12 cellular contexts compared by ENCODE assay signal in genomic region chr11:130144721-130145327, GRCh38. TPM values are rescaled to one million over a fixed set of nuclear protein-coding genes. Genes with fewer than 3 reads are reported as not detected.
A peak's percentile ranks its signal among the peaks of the same experiment; 100 is the strongest.
DNase-seq lines count a peak whose midpoint lies in the region; ATAC-seq and TF ChIP-seq lines count a peak whose summit lies in the region.
"Had no signal": no experiment of that assay in that cellular context is flagged by ENCODE, and none has a peak within 500 bp of the region (broad histone marks: within the 10 kb centered on the region; RNA-seq: fewer than 3 reads in every experiment).

No MANE protein-coding gene starts in this region.

- H3K27me3 Mint-ChIP-seq in CD14-positive monocyte (ENCODE audit: low read depth in 3 of 3) (peaks cover 0 to 2% (median 0%) of the 10 kb centered on the region in 3 donors), naive B cell (no peaks in the 10 kb centered on the region)
- H3K27me3 Mint-ChIP-seq: activated naive CD4-positive, alpha-beta T cell treated with anti-CD3 and anti-CD28 coated beads, Interleukin-2, amount 50 U/mL, for 24 hours had no signal

- no peaks in the 10 kb centered on the region for H3K27me3 ChIP-seq in dorsolateral prefrontal cortex
- H3K27me3 ChIP-seq in ascending aorta = no peaks in the 10 kb centered on the region
- H3K27me3 ChIP-seq: tibial artery had no signal

- peak overlapping the region; percentile 83 to 98 (median 95) for H3K27ac Mint-ChIP-seq in CD14-positive monocyte
- H3K27ac Mint-ChIP-seq in naive B cell = peak overlapping the region in 5 of 6 donors; percentile 52 to 90 (median 65)
- H3K27ac Mint-ChIP-seq: activated naive CD4-positive, alpha-beta T cell treated with anti-CD3 and anti-CD28 coated beads, Interleukin-2, amount 50 U/mL, for 24 hours had no signal

- H3K9me3 ChIP-seq in ascending aorta = no peaks in the 10 kb centered on the region
- H3K9me3 ChIP-seq: tibial artery had no signal

- H3K4me1 Mint-ChIP-seq in CD14-positive monocyte = peaks cover 47% of the 10 kb centered on the region
- H3K4me1 Mint-ChIP-seq in naive B cell = peaks cover 20 to 35% (median 28%) of the 10 kb centered on the region in 3 donors

- H3K36me3 Mint-ChIP-seq in CD14-positive monocyte (peaks cover 69 to 83% of the 10 kb centered on the region in 2 donors), naive B cell (peaks cover 6 to 16% of the 10 kb centered on the region in 2 donors)

- peak overlapping the region in 2 of 59 donors; percentile 6 to 23 for H3K4me3 ChIP-seq in dorsolateral prefrontal cortex
- no peak overlapping the region for H3K4me3 ChIP-seq in ascending aorta
- H3K4me3 ChIP-seq: tibial artery had no signal

- intact Hi-C loops in CD14-positive monocyte (cut with micrococcal nuclease) = no loop called here
- intact Hi-C loops in dorsolateral prefrontal cortex (cut with DNase I) = loop anchor here (5.0 kb wide), 3 partner anchors 73 to 223 kb away; partner anchors contain the start of gene APLP2 (in 1 of the 2)
- intact Hi-C loops in ascending aorta (cut with DNase I) = no loop called here

- TF ChIP-seq CTCF in CD14-positive monocyte (IDR thresholded peaks at IDR 0.05) (no peak), dorsolateral prefrontal cortex (IDR thresholded peaks at IDR 0.05 in 54 of 56, conservative IDR thresholded peaks at IDR 0.05 in 2 of 56; ENCODE audit: low read depth in 1 of 56, partially characterized antibody in 56 of 56) (no peak), ascending aorta (IDR thresholded peaks at IDR 0.05) (no peak)

- H3K4me3 Mint-ChIP-seq in CD14-positive monocyte (no peak overlapping the region), naive B cell (peak overlapping the region in 2 of 8 donors; percentile 3 to 52)
- H3K4me3 Mint-ChIP-seq: activated naive CD4-positive, alpha-beta T cell treated with anti-CD3 and anti-CD28 coated beads, Interleukin-2, amount 50 U/mL, for 24 hours had no signal

- no peak for DNase-seq in CD14-positive monocyte (ENCODE audit: low spot score)
- peak; percentile 26 for DNase-seq in NCI-H1092 (lab: John Stamatoyannopoulos, UW)
- DNase-seq in dorsolateral prefrontal cortex = no peak
- DNase-seq in naive B cell = no peak
- no peak for DNase-seq in ascending aorta (ENCODE audit: low spot score in 2 of 2)
- DNase-seq: NCI-H1930, occipital lobe had no signal

- peaks cover 35 to 53% of the 10 kb centered on the region in 2 donors for H3K36me3 ChIP-seq in ascending aorta

- H3K9me3 Mint-ChIP-seq in CD14-positive monocyte (no peaks in the 10 kb centered on the region), naive B cell (no peaks in the 10 kb centered on the region)
- H3K9me3 Mint-ChIP-seq: activated naive CD4-positive, alpha-beta T cell treated with anti-CD3 and anti-CD28 coated beads, Interleukin-2, amount 50 U/mL, for 24 hours had no signal

- no peak for ATAC-seq in naive B cell (ENCODE audit: low read depth in 2 of 2)
- no peak for ATAC-seq in HG02623 (IDR thresholded peaks at IDR 0.05; ENCODE audit: unreplicated experiment)
- ATAC-seq in HG02884 (IDR thresholded peaks at IDR 0.05; ENCODE audit: unreplicated experiment) = no peak
- ATAC-seq in GM18502 (IDR thresholded peaks at IDR 0.05; ENCODE audit: poor library complexity, unreplicated experiment) = no peak

- H3K4me1 ChIP-seq in ascending aorta = peaks cover 0 to 3% of the 10 kb centered on the region in 2 donors

- H3K27ac ChIP-seq in dorsolateral prefrontal cortex (peak overlapping the region in 55 of 59 donors; percentile 4 to 84 (median 59)), ascending aorta (no peak overlapping the region)
- H3K27ac ChIP-seq: tibial artery had no signal

RNA-seq across cellular contexts. Expression of gene ST14, which starts 14.8 kb away (rescaled TPM):
- polyA plus RNA-seq in CD14-positive monocyte (10 to 100 TPM; 13.3 to 23.6 TPM), naive B cell (ENCODE audit: low read depth in 6 of 6) (10 to 100 TPM; 13.4 to 38.8 (median 20.0) TPM)
- total RNA-seq in dorsolateral prefrontal cortex (1 to 10 TPM in 104 of 120 experiments, under 1 TPM in 16; 0.36 to 8.6 (median 1.7) TPM), ascending aorta (5.4 TPM)
- total RNA-seq: occipital lobe had no signal

Comparison
In these comparisons a context has a peak if more than half of its experiments do, and no peak if none do; other contexts are left out.
1. H3K27ac ChIP-seq: peak in dorsolateral prefrontal cortex (55 of 59); none in ascending aorta (0 of 2).
2. intact Hi-C loops: an anchor here in dorsolateral prefrontal cortex (5.0 kb wide); none called in CD14-positive monocyte and ascending aorta.